Comparison of ENCODE assay signal across 15 cellular contexts in genomic region chr11:69218946-69219720, GRCh38.
DNase-seq lines count a peak whose midpoint lies in the region; ATAC-seq, FAIRE-seq and TF ChIP-seq lines count a peak whose summit lies in the region.
"Had no signal": no experiment of that assay in that cellular context is flagged by ENCODE, and none has a peak within 500 bp of the region (broad histone marks: within the 10 kb centered on the region; RNA-seq: fewer than 3 reads in every experiment).

No MANE protein-coding gene starts in this region.

- H3K4me1 Mint-ChIP-seq in activated naive CD4-positive, alpha-beta T cell treated with anti-CD3 and anti-CD28 coated beads, Interleukin-2, amount 10 ng/mL, durations not matched to agents 7 days and 5 days, result no peaks in the 10 kb centered on the region
- H3K4me1 Mint-ChIP-seq in astrocyte (ENCODE audit: low read depth, unreplicated experiment), result peaks cover 3% of the 10 kb centered on the region
- H3K4me1 Mint-ChIP-seq in osteocyte (ENCODE audit: unreplicated experiment), result no peaks in the 10 kb centered on the region

- no peak overlapping the region for H3K4me3 ChIP-seq in astrocyte (ENCODE audit: insufficient read depth, low read depth, low read length)
- H3K4me3 ChIP-seq: A549 had no signal

- H3K79me2 ChIP-seq in astrocyte (ENCODE audit: insufficient read depth, low read length), result no peaks in the 10 kb centered on the region

- H3K9me3 Mint-ChIP-seq in activated naive CD4-positive, alpha-beta T cell treated with anti-CD3 and anti-CD28 coated beads, Interleukin-2, amount 10 ng/mL, durations not matched to agents 7 days and 5 days, result no peaks in the 10 kb centered on the region
- H3K9me3 Mint-ChIP-seq in astrocyte (ENCODE audit: unreplicated experiment) (no peaks in the 10 kb centered on the region), osteocyte (ENCODE audit: unreplicated experiment) (no peaks in the 10 kb centered on the region)

- TF ChIP-seq CTCF in astrocyte (IDR thresholded peaks at IDR 0.05; ENCODE audit: insufficient read depth, low read depth, low read length), result no peak
- TF ChIP-seq CTCF in osteocyte (IDR thresholded peaks at IDR 0.05), result no peak

- H3K4me2 ChIP-seq in astrocyte (ENCODE audit: low read length), result no peak overlapping the region

- no peak overlapping the region for H3K9ac ChIP-seq in astrocyte (ENCODE audit: low read length)

- no peaks in the 10 kb centered on the region for H3K36me3 Mint-ChIP-seq in activated naive CD4-positive, alpha-beta T cell treated with anti-CD3 and anti-CD28 coated beads, Interleukin-2, amount 10 ng/mL, durations not matched to agents 7 days and 5 days
- H3K36me3 Mint-ChIP-seq in astrocyte (ENCODE audit: low read depth, unreplicated experiment) (no peaks in the 10 kb centered on the region), osteocyte (ENCODE audit: unreplicated experiment) (no peaks in the 10 kb centered on the region)

- H3K27me3 Mint-ChIP-seq in activated naive CD4-positive, alpha-beta T cell treated with anti-CD3 and anti-CD28 coated beads, Interleukin-2, amount 10 ng/mL, durations not matched to agents 7 days and 5 days, result peaks cover 16% of the 10 kb centered on the region
- H3K27me3 Mint-ChIP-seq in astrocyte (ENCODE audit: low read depth, unreplicated experiment) (peaks cover 31% of the 10 kb centered on the region), osteocyte (ENCODE audit: unreplicated experiment) (peaks cover 7% of the 10 kb centered on the region)

- no peak for ATAC-seq in GM19324 (IDR thresholded peaks at IDR 0.05; ENCODE audit: low FRiP score, unreplicated experiment)
- no peak for ATAC-seq in HG03045 (IDR thresholded peaks at IDR 0.05; ENCODE audit: unreplicated experiment)

- H3K4me1 ChIP-seq in astrocyte (ENCODE audit: insufficient read depth, low read length), result peaks cover 8% of the 10 kb centered on the region

- no peak for FAIRE-seq in astrocyte (lab: Jason Lieb, UNC)
- FAIRE-seq: A549, H1 had no signal

- no peaks in the 10 kb centered on the region for H3K9me3 ChIP-seq in astrocyte (ENCODE audit: insufficient read depth, low read depth, low read length)
- H3K9me3 ChIP-seq: A549 had no signal

- no peak overlapping the region for H2AFZ ChIP-seq in astrocyte (ENCODE audit: low read depth, low read length)

- H3K4me3 Mint-ChIP-seq in activated naive CD4-positive, alpha-beta T cell treated with anti-CD3 and anti-CD28 coated beads, Interleukin-2, amount 10 ng/mL, durations not matched to agents 7 days and 5 days, result no peak overlapping the region
- peak overlapping the region; percentile 29 for H3K4me3 Mint-ChIP-seq in astrocyte (ENCODE audit: unreplicated experiment)
- H3K4me3 Mint-ChIP-seq in osteocyte (ENCODE audit: unreplicated experiment), result no peak overlapping the region

- H4K20me1 ChIP-seq in astrocyte (ENCODE audit: insufficient read depth, low read length), result no peaks in the 10 kb centered on the region

- peak; percentile 3 for DNase-seq in activated naive CD4-positive, alpha-beta T cell treated with anti-CD3 and anti-CD28 coated beads, Interleukin-2, amount 50 U/mL, for 16 hours
- no peak for DNase-seq in activated naive CD4-positive, alpha-beta T cell treated with anti-CD3 and anti-CD28 coated beads, Interleukin-2, amount 10 ng/mL, durations not matched to agents 7 days and 5 days
- DNase-seq in astrocyte (ENCODE audit: low read depth) (no peak), osteocyte (ENCODE audit: extremely low spot score, unreplicated experiment) (peak; percentile 54), NCI-H2171 treated with DMSO at 0.1 percent for 48 hours (lab: John Stamatoyannopoulos, UW) (no peak)
- DNase-seq: EL, MV-4-11, NCI-H1417 treated with DMSO at 0.1 percent for 48 hours, NCI-H2081, SHP77 had no signal

- H3K27ac Mint-ChIP-seq in activated naive CD4-positive, alpha-beta T cell treated with anti-CD3 and anti-CD28 coated beads, Interleukin-2, amount 10 ng/mL, durations not matched to agents 7 days and 5 days, result no peak overlapping the region
- no peak overlapping the region for H3K27ac Mint-ChIP-seq in astrocyte (ENCODE audit: unreplicated experiment)
- no peak overlapping the region for H3K27ac Mint-ChIP-seq in osteocyte (ENCODE audit: unreplicated experiment)

- H3K27ac ChIP-seq in astrocyte (ENCODE audit: low read depth, low read length), result no peak overlapping the region
- H3K27ac ChIP-seq: A549, C4-2B had no signal

- no peaks in the 10 kb centered on the region for H3K36me3 ChIP-seq in astrocyte (ENCODE audit: insufficient read depth, low read length)

- CTCF ChIA-PET in activated naive CD4-positive, alpha-beta T cell treated with anti-CD3 and anti-CD28 coated beads, Interleukin-2, amount 10 ng/mL, durations not matched to agents 7 days and 5 days (lab: Charles Lee), result no interaction called here

- peaks cover 12% of the 10 kb centered on the region for H3K27me3 ChIP-seq in astrocyte (ENCODE audit: insufficient read depth, low read length)

Comparison
In these comparisons a context has a peak if more than half of its experiments do, and no peak if none do; other contexts are left out.
1. DNase-seq: peak in activated naive CD4-positive, alpha-beta T cell treated with anti-CD3 and anti-CD28 coated beads, Interleukin-2, amount 50 U/mL, for 16 hours (single experiment) and osteocyte (single experiment); none in activated naive CD4-positive, alpha-beta T cell treated with anti-CD3 and anti-CD28 coated beads, Interleukin-2, amount 10 ng/mL, durations not matched to agents 7 days and 5 days (single experiment), astrocyte (single experiment) and NCI-H2171 treated with DMSO at 0.1 percent for 48 hours (single experiment).